Comparison of ENCODE assay signal across 16 cellular contexts in the genomic region with DNA sequence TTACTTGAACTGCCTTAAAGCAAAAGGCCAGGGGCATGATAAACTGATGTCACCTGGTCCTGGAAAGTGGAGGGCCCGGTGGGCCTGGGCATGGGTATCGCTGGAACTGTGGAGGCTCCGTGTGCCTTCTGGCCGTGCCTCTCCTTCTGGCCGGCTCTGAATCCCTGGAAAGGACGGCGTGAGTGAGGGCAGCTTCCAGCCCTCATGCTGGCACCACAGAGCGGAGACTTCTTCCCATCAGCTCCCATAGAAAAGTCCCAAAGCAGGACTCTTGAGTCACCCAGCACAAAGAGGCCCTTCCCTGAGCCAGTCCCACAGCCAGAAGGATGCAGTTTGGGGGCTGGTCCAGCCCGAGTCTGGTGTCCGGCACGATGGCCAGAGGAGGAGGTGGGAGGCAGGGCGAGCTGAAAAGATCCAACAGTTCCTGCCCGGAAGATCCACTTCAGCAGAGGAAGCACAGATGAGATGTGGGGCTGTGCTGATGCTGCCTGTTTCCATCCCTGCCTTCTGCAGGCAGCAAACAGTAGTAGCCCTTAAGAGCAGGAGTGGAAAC.
"Had no signal": no experiment of that assay in that cellular context is flagged by ENCODE, and none has a peak within 500 bp of the region (broad histone marks: within the 10 kb centered on the region; RNA-seq: fewer than 3 reads in every experiment).

No MANE protein-coding gene starts in this region.

- H3K4me3 ChIP-seq: dorsolateral prefrontal cortex, psoas muscle, sigmoid colon, SK-N-MC, thyroid gland had no signal

- DNase-seq: activated CD4-positive, alpha-beta memory T cell treated with anti-CD3 and anti-CD28 coated beads for 36 hours; activated CD4-positive, alpha-beta T cell treated with anti-CD3 and anti-CD28 coated beads for 36 hours; activated T-cell treated with anti-CD3 and anti-CD28 coated beads, Interleukin-2, amount 50 U/mL, for 48 hours; anterior cingulate cortex; hippocampal formation; kidney glomerular epithelial cell; nephron progenitor cell; sigmoid colon; stimulated activated CD4-positive, alpha-beta T cell treated with anti-CD3 and anti-CD28 coated beads, Interleukin-12 subunit alpha, Interleukin-12 subunit beta, amount 100 ng/mL, for 4 hours; stimulated activated CD4-positive, alpha-beta T cell treated with anti-CD3 and anti-CD28 coated beads, Interleukin-2, amount 100 ng/mL, for 24 hours; T-helper 1 cell; T1000 had no signal

- H3K27ac ChIP-seq: dorsolateral prefrontal cortex, psoas muscle, sigmoid colon, SK-N-MC, thyroid gland had no signal

- H3K4me1 ChIP-seq: psoas muscle, sigmoid colon had no signal

- H3K9me3 ChIP-seq: psoas muscle, sigmoid colon, thyroid gland had no signal

- H3K36me3 ChIP-seq: thyroid gland had no signal

- H3K27me3 ChIP-seq: dorsolateral prefrontal cortex, sigmoid colon, thyroid gland had no signal
